In genomic region chr6:15342114-15342513, GRCh38 we compare ENCODE assay signal across 21 cellular contexts.
DNase-seq lines count a peak whose midpoint lies in the region; ATAC-seq, FAIRE-seq and TF ChIP-seq lines count a peak whose summit lies in the region.
"Had no signal": no experiment of that assay in that cellular context is flagged by ENCODE, and none has a peak within 500 bp of the region (broad histone marks: within the 10 kb centered on the region; RNA-seq: fewer than 3 reads in every experiment).

No MANE protein-coding gene starts in this region.

- TF ChIP-seq CTCF in nephron progenitor cell (IDR thresholded peaks at IDR 0.05) (no peak), body of pancreas (IDR thresholded peaks at IDR 0.05) (no peak)

- WGBS in body of pancreas, 2 donors: 93 to 96% methylated on average over 3 of the region's 3 CpGs

- CTCF ChIA-PET in activated CD8-positive, alpha-beta memory T cell treated with anti-CD3 and anti-CD28 coated beads, Interleukin-2, amount 10 ng/mL, durations not matched to agents 7 days and 5 days (lab: Charles Lee): interaction anchor here (1.3 kb wide), 1 partner anchor 93 kb away, joined by 3 read pairs; no protein-coding TSS in a partner anchor

- H3K27ac ChIP-seq in body of pancreas: no peak overlapping the region
- H3K27ac ChIP-seq: gastroesophageal sphincter, left lung, parathyroid adenoma had no signal

- H3K27ac Mint-ChIP-seq in activated CD8-positive, alpha-beta memory T cell treated with anti-CD3 and anti-CD28 coated beads, Interleukin-2, amount 10 ng/mL, durations not matched to agents 7 days and 5 days: peak overlapping the region; percentile 65
- H3K27ac Mint-ChIP-seq in activated naive CD8-positive, alpha-beta T cell treated with anti-CD3 and anti-CD28 coated beads for 36 hours: peak overlapping the region; percentile 57
- H3K27ac Mint-ChIP-seq in nephron progenitor cell: peak overlapping the region; percentile 40
- H3K27ac Mint-ChIP-seq: stimulated activated naive B cell treated with anti-CD40 and anti-IgM and Interleukin-4, amounts not matched to agents 10 μg/mL and 1 μg/mL and 100 μg/mL, for 72 hours; type B pancreatic cell had no signal

- H3K36me3 ChIP-seq in body of pancreas (replicated peaks in 1 of 2; ENCODE audit: insufficient read depth in 1 of 2, low read depth in 2 of 2): no peaks in the 10 kb centered on the region
- H3K36me3 ChIP-seq: gastroesophageal sphincter, left lung had no signal

- H3K9me3 Mint-ChIP-seq in activated CD8-positive, alpha-beta memory T cell treated with anti-CD3 and anti-CD28 coated beads, Interleukin-2, amount 10 ng/mL, durations not matched to agents 7 days and 5 days (ENCODE audit: low read depth): no peaks in the 10 kb centered on the region
- no peaks in the 10 kb centered on the region for H3K9me3 Mint-ChIP-seq in activated naive CD8-positive, alpha-beta T cell treated with anti-CD3 and anti-CD28 coated beads for 36 hours
- no peaks in the 10 kb centered on the region for H3K9me3 Mint-ChIP-seq in nephron progenitor cell
- H3K9me3 Mint-ChIP-seq: stimulated activated naive B cell treated with anti-CD40 and anti-IgM and Interleukin-4, amounts not matched to agents 10 μg/mL and 1 μg/mL and 100 μg/mL, for 72 hours; type B pancreatic cell had no signal

- H3K36me3 Mint-ChIP-seq in activated CD8-positive, alpha-beta memory T cell treated with anti-CD3 and anti-CD28 coated beads, Interleukin-2, amount 10 ng/mL, durations not matched to agents 7 days and 5 days: peaks cover 2% of the 10 kb centered on the region
- H3K36me3 Mint-ChIP-seq in activated naive CD8-positive, alpha-beta T cell treated with anti-CD3 and anti-CD28 coated beads for 36 hours: peaks cover 29% of the 10 kb centered on the region
- no peaks in the 10 kb centered on the region for H3K36me3 Mint-ChIP-seq in nephron progenitor cell (ENCODE audit: low read depth)
- H3K36me3 Mint-ChIP-seq: type B pancreatic cell had no signal

- H3K27me3 Mint-ChIP-seq in activated CD8-positive, alpha-beta memory T cell treated with anti-CD3 and anti-CD28 coated beads, Interleukin-2, amount 10 ng/mL, durations not matched to agents 7 days and 5 days: no peaks in the 10 kb centered on the region
- H3K27me3 Mint-ChIP-seq in activated naive CD8-positive, alpha-beta T cell treated with anti-CD3 and anti-CD28 coated beads for 36 hours: no peaks in the 10 kb centered on the region
- H3K27me3 Mint-ChIP-seq in nephron progenitor cell (ENCODE audit: low read depth, poor library complexity): peaks cover 3% of the 10 kb centered on the region
- H3K27me3 Mint-ChIP-seq: stimulated activated naive B cell treated with anti-CD40 and anti-IgM and Interleukin-4, amounts not matched to agents 10 μg/mL and 1 μg/mL and 100 μg/mL, for 72 hours; type B pancreatic cell had no signal

- H3K4me1 ChIP-seq in body of pancreas: peaks cover 8% of the 10 kb centered on the region
- H3K4me1 ChIP-seq: parathyroid adenoma had no signal

- no peak overlapping the region for H3K4me3 Mint-ChIP-seq in activated CD8-positive, alpha-beta memory T cell treated with anti-CD3 and anti-CD28 coated beads, Interleukin-2, amount 10 ng/mL, durations not matched to agents 7 days and 5 days
- no peak overlapping the region for H3K4me3 Mint-ChIP-seq in activated naive CD8-positive, alpha-beta T cell treated with anti-CD3 and anti-CD28 coated beads for 36 hours
- H3K4me3 Mint-ChIP-seq in nephron progenitor cell: no peak overlapping the region
- H3K4me3 Mint-ChIP-seq: stimulated activated naive B cell treated with anti-CD40 and anti-IgM and Interleukin-4, amounts not matched to agents 10 μg/mL and 1 μg/mL and 100 μg/mL, for 72 hours; type B pancreatic cell had no signal

- ATAC-seq in activated CD8-positive, alpha-beta memory T cell treated with anti-CD3 and anti-CD28 coated beads, Interleukin-2, amount 10 ng/mL, durations not matched to agents 7 days and 5 days: no peak
- ATAC-seq in HG03521 (IDR thresholded peaks at IDR 0.05; ENCODE audit: unreplicated experiment): no peak
- no peak for ATAC-seq in body of pancreas
- ATAC-seq: gastroesophageal sphincter; left lung; sciatic nerve; stimulated activated naive B cell treated with anti-CD40 and anti-IgM and Interleukin-4, amounts not matched to agents 10 μg/mL and 1 μg/mL and 100 μg/mL, for 72 hours had no signal

- FAIRE-seq in GM19239 (lab: Jason Lieb, UNC): peak; percentile 28
- FAIRE-seq: H54 had no signal

- intact Hi-C loops in body of pancreas (cut with DNase I): no loop called here

- no peak for DNase-seq in activated CD8-positive, alpha-beta memory T cell treated with anti-CD3 and anti-CD28 coated beads, Interleukin-2, amount 10 ng/mL, durations not matched to agents 7 days and 5 days
- DNase-seq in activated CD8-positive, alpha-beta memory T cell treated with anti-CD3 and anti-CD28 coated beads, Interleukin-2, amount 50 U/mL, for 4 hours: no peak
- no peak for DNase-seq in GM19239 (ENCODE audit: insufficient read length, low spot score)
- no peak for DNase-seq in activated naive CD8-positive, alpha-beta T cell treated with anti-CD3 and anti-CD28 coated beads for 36 hours
- no peak for DNase-seq in nephron progenitor cell
- DNase-seq in DMS114 treated with DMSO at 0.1 percent for 48 hours (lab: John Stamatoyannopoulos, UW; ENCODE audit: unreplicated experiment): no peak
- no peak for DNase-seq in body of pancreas
- DNase-seq: amygdala; caudate nucleus; left lung; MM.1S; NCI-H2029 treated with DMSO at 0.1 percent for 48 hours; NCI-H510A; Right ventricle myocardium superior; stimulated activated naive B cell treated with anti-CD40 and anti-IgM and Interleukin-4, amounts not matched to agents 10 μg/mL and 1 μg/mL and 100 μg/mL, for 72 hours had no signal

- no peaks in the 10 kb centered on the region for H3K9me3 ChIP-seq in body of pancreas
- H3K9me3 ChIP-seq: gastroesophageal sphincter, left lung had no signal

- TF ChIP-seq POLR2A in body of pancreas (IDR thresholded peaks at IDR 0.05): no peak

- no peak overlapping the region for H3K4me3 ChIP-seq in body of pancreas
- H3K4me3 ChIP-seq: gastroesophageal sphincter, left lung had no signal

- H3K4me1 Mint-ChIP-seq in activated CD8-positive, alpha-beta memory T cell treated with anti-CD3 and anti-CD28 coated beads, Interleukin-2, amount 10 ng/mL, durations not matched to agents 7 days and 5 days: peaks cover 56% of the 10 kb centered on the region
- H3K4me1 Mint-ChIP-seq in activated naive CD8-positive, alpha-beta T cell treated with anti-CD3 and anti-CD28 coated beads for 36 hours: peaks cover 77% of the 10 kb centered on the region
- peaks cover 54% of the 10 kb centered on the region for H3K4me1 Mint-ChIP-seq in nephron progenitor cell

- no peaks in the 10 kb centered on the region for H3K27me3 ChIP-seq in body of pancreas
- H3K27me3 ChIP-seq: gastroesophageal sphincter, left lung had no signal
